1 cellular context compared by ENCODE assay signal in genomic region chr7:100444311-100445278, GRCh38.
A peak's percentile ranks its signal among the peaks of the same experiment; 100 is the strongest.
TF ChIP-seq lines count a peak whose summit lies in the region.

No MANE protein-coding gene starts in this region.

TF ChIP-seq in H1, 55 proteins besides CTCF, POLR2A, EP300 and RAD21:
- TF ChIP-seq, protein P1, sequence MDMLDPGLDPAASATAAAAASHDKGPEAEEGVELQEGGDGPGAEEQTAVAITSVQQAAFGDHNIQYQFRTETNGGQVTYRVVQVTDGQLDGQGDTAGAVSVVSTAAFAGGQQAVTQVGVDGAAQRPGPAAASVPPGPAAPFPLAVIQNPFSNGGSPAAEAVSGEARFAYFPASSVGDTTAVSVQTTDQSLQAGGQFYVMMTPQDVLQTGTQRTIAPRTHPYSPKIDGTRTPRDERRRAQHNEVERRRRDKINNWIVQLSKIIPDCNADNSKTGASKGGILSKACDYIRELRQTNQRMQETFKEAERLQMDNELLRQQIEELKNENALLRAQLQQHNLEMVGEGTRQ (IDR thresholded peaks at IDR 0.05; ENCODE audit: low read length) = peak; percentile 23; the same call in 1 of the 2 replicates
- TF ChIP-seq TAF1 (IDR thresholded peaks at IDR 0.05; ENCODE audit: low read depth, low read length) (no peak), BACH1 (IDR thresholded peaks at IDR 0.05; ENCODE audit: low read length) (0 out of 2 replicates have a peak, but pooled peaks have one; percentile 25)
